Comparison of ENCODE assay signal across 16 cellular contexts in genomic region chr1:55632906-55633305, GRCh38.
DNase-seq lines count a peak whose midpoint lies in the region; ATAC-seq, FAIRE-seq and TF ChIP-seq lines count a peak whose summit lies in the region.
"Had no signal": no experiment of that assay in that cellular context is flagged by ENCODE, and none has a peak within 500 bp of the region (broad histone marks: within the 10 kb centered on the region; RNA-seq: fewer than 3 reads in every experiment).

No MANE protein-coding gene starts in this region.

- BruUV-seq in PC-9 (replicated peaks; lab: Mats Ljungman, UMichigan), result no TSS peak

- H3K79me2 ChIP-seq in GM23248 (ENCODE audit: insufficient read depth) (no peaks in the 10 kb centered on the region), PC-9 (ENCODE audit: low read depth) (no peaks in the 10 kb centered on the region), fibroblast of lung (ENCODE audit: control insufficient read depth, insufficient read depth, low read length) (no peaks in the 10 kb centered on the region), neural progenitor cell (ENCODE audit: low read depth) (no peaks in the 10 kb centered on the region)

- ATAC-seq in HG03469 (IDR thresholded peaks at IDR 0.05; ENCODE audit: unreplicated experiment) (no peak), pancreas (no peak), GM18520 (IDR thresholded peaks at IDR 0.05; ENCODE audit: unreplicated experiment) (no peak)

- in situ Hi-C loops in GM23248 (cut with MboI), result no loop called here

- H3K4me2 ChIP-seq in GM23248 (ENCODE audit: unreplicated experiment) (peak overlapping the region; percentile 10), PC-9 (peak overlapping the region; percentile 41), fibroblast of lung (ENCODE audit: extremely low read depth, insufficient read depth, low read length) (peak overlapping the region; percentile 4), neural progenitor cell (no peak overlapping the region)

- H3K4me3 ChIP-seq in GM23248 (no peak overlapping the region), PC-9 (no peak overlapping the region), fibroblast of lung (replicated peaks in 1 of 4; ENCODE audit: control extremely low read depth in 1 of 4, insufficient read depth in 1 of 4, low read depth in 3 of 4, low read length in 4 of 4) (no peak overlapping the region), neural progenitor cell (no peak overlapping the region), pancreas (no peak overlapping the region)
- H3K4me3 ChIP-seq: colonic mucosa, prostate gland, transverse colon had no signal

- H3K36me3 Mint-ChIP-seq in neural progenitor cell, result no peaks in the 10 kb centered on the region

- peaks cover 6% of the 10 kb centered on the region for H3K4me1 Mint-ChIP-seq in neural progenitor cell

- H3K4me1 ChIP-seq in GM23248 (ENCODE audit: insufficient read depth), result peaks cover 57% of the 10 kb centered on the region
- H3K4me1 ChIP-seq in PC-9 (replicated peaks; ENCODE audit: insufficient read depth), result peaks cover 27% of the 10 kb centered on the region
- peaks cover 19% of the 10 kb centered on the region for H3K4me1 ChIP-seq in fibroblast of lung (ENCODE audit: control insufficient read depth, extremely low read depth, insufficient read depth, low read length)
- H3K4me1 ChIP-seq in neural progenitor cell, result peaks cover 5% of the 10 kb centered on the region
- H3K4me1 ChIP-seq in pancreas, result no peaks in the 10 kb centered on the region
- H3K4me1 ChIP-seq: colonic mucosa, prostate gland had no signal

- FAIRE-seq in pancreas (lab: Jason Lieb, UNC), result no peak

- POLR2A ChIA-PET in PC-9 (lab: Charles Lee; ENCODE audit: unreplicated experiment), result no interaction called here

- H3K9ac ChIP-seq in GM23248 (0 out of 2 replicates have a peak overlapping the region, but pooled peaks have one; percentile 7), fibroblast of lung (ENCODE audit: insufficient read depth, low read length) (no peak overlapping the region), neural progenitor cell (no peak overlapping the region)

- H3K27me3 ChIP-seq in GM23248 (replicated peaks; ENCODE audit: insufficient read depth), result no peaks in the 10 kb centered on the region
- no peaks in the 10 kb centered on the region for H3K27me3 ChIP-seq in PC-9 (ENCODE audit: insufficient read depth, low read depth)
- no peaks in the 10 kb centered on the region for H3K27me3 ChIP-seq in fibroblast of lung (ENCODE audit: control insufficient read depth, insufficient read depth, low read length)
- no peaks in the 10 kb centered on the region for H3K27me3 ChIP-seq in neural progenitor cell
- H3K27me3 ChIP-seq in pancreas, result no peaks in the 10 kb centered on the region
- H3K27me3 ChIP-seq: colonic mucosa, transverse colon had no signal

- no peak for DNase-seq in GM23248
- DNase-seq in PC-9, result no peak
- DNase-seq in fibroblast of lung (ENCODE audit: low read depth in 2 of 2), result peak; percentile 22 to 68
- peak; percentile 18 for DNase-seq in neural progenitor cell (ENCODE audit: low spot score)
- no peak for DNase-seq in pancreas
- no peak for DNase-seq in CD1c-positive myeloid dendritic cell (ENCODE audit: extremely low spot score)
- DNase-seq: activated CD4-positive, alpha-beta T cell treated with anti-CD3 and anti-CD28 coated beads for 4 hours; colonic mucosa; DND-41; NCI-H1048; RPMI8226; T-helper 2 cell; transverse colon had no signal

- CTCF ChIA-PET in PC-9 (lab: Charles Lee), result no interaction called here

- H3K27ac ChIP-seq in GM23248 (peak overlapping the region; percentile 69), PC-9 (peak overlapping the region; percentile 45), fibroblast of lung (ENCODE audit: insufficient read depth, low read length) (peak overlapping the region; percentile 63), neural progenitor cell (no peak overlapping the region), pancreas (no peak overlapping the region)
- H3K27ac ChIP-seq: colonic mucosa, transverse colon had no signal

- H3K9me3 ChIP-seq in GM23248 (ENCODE audit: low read depth) (no peaks in the 10 kb centered on the region), PC-9 (ENCODE audit: insufficient read depth, low read depth) (peaks cover 18% of the 10 kb centered on the region), fibroblast of lung (ENCODE audit: control insufficient read depth, insufficient read depth, low read depth, low read length) (no peaks in the 10 kb centered on the region), neural progenitor cell (ENCODE audit: low read depth) (no peaks in the 10 kb centered on the region), pancreas (no peaks in the 10 kb centered on the region)
- H3K9me3 ChIP-seq: colonic mucosa, prostate gland, transverse colon had no signal

- intact Hi-C loops in PC-9 (cut with micrococcal nuclease; ENCODE audit: unreplicated experiment), result loop anchor here (1.0 to 2.0 kb wide), 3 partner anchors 61 to 204 kb away; no protein-coding TSS in a partner anchor
- intact Hi-C loops in pancreas (cut with DNase I), result no loop called here

- no peak for TF ChIP-seq CTCF in PC-9 (conservative IDR thresholded peaks at IDR 0.05)
- no peak for TF ChIP-seq CTCF in fibroblast of lung (conservative IDR thresholded peaks at IDR 0.05 in 1 of 2, IDR thresholded peaks at IDR 0.05 in 1 of 2; ENCODE audit: low read depth in 1 of 2, low read length in 2 of 2)
- no peak for TF ChIP-seq CTCF in neural progenitor cell (IDR thresholded peaks at IDR 0.05)
- TF ChIP-seq CTCF in pancreas (IDR thresholded peaks at IDR 0.05), result no peak

- H3K27ac Mint-ChIP-seq in neural progenitor cell, result no peak overlapping the region

- H3K9me2 ChIP-seq in GM23248 (ENCODE audit: insufficient read depth), result no peaks in the 10 kb centered on the region; the same call in 1 of the 2 replicates
- no peaks in the 10 kb centered on the region for H3K9me2 ChIP-seq in PC-9 (ENCODE audit: insufficient read depth)

- no peak overlapping the region; the same call in 1 of the 2 replicates for H2AFZ ChIP-seq in GM23248
- H2AFZ ChIP-seq in PC-9, result 0 out of 2 replicates have a peak overlapping the region, but pooled peaks have one; percentile 68
- H2AFZ ChIP-seq in fibroblast of lung (ENCODE audit: low read length), result no peak overlapping the region
- H2AFZ ChIP-seq in neural progenitor cell (replicated peaks), result peak overlapping the region; percentile 30

- peaks cover 2% of the 10 kb centered on the region for H3K9me3 Mint-ChIP-seq in neural progenitor cell

- H4K20me1 ChIP-seq in GM23248 (ENCODE audit: insufficient read depth), result no peaks in the 10 kb centered on the region
- H4K20me1 ChIP-seq in PC-9 (ENCODE audit: insufficient read depth), result no peaks in the 10 kb centered on the region
- no peaks in the 10 kb centered on the region for H4K20me1 ChIP-seq in fibroblast of lung (ENCODE audit: control insufficient read depth, extremely low read depth, insufficient read depth, low read length)
- H4K20me1 ChIP-seq in neural progenitor cell (ENCODE audit: low read depth), result no peaks in the 10 kb centered on the region

- 61 to 65% methylated on average over 2 of the region's 2 CpGs for WGBS in GM23248 (ENCODE audit: low coverage in 1 of 2, low lambda C conversion rate in 2 of 2, missing lambda C conversion rate in 2 of 2), 2 experiments
- 55 to 63% methylated on average over 2 of the region's 2 CpGs for WGBS in pancreas, 2 donors

- no peaks in the 10 kb centered on the region for H3K36me3 ChIP-seq in GM23248 (ENCODE audit: low read depth)
- no peaks in the 10 kb centered on the region for H3K36me3 ChIP-seq in PC-9 (ENCODE audit: low read depth)
- no peaks in the 10 kb centered on the region for H3K36me3 ChIP-seq in fibroblast of lung (ENCODE audit: control insufficient read depth, insufficient read depth, low read length)
- no peaks in the 10 kb centered on the region for H3K36me3 ChIP-seq in neural progenitor cell
- no peaks in the 10 kb centered on the region for H3K36me3 ChIP-seq in pancreas
- H3K36me3 ChIP-seq: colonic mucosa, prostate gland, transverse colon had no signal

- peaks cover 3% of the 10 kb centered on the region for H3K27me3 Mint-ChIP-seq in neural progenitor cell (ENCODE audit: insufficient read depth, low read depth)

- H3F3A ChIP-seq in GM23248 (ENCODE audit: insufficient read depth) (peaks cover 48% of the 10 kb centered on the region), PC-9 (ENCODE audit: insufficient read depth, low read depth) (peaks cover 16% of the 10 kb centered on the region), neural progenitor cell (ENCODE audit: low read depth) (no peaks in the 10 kb centered on the region)

- no peak overlapping the region for H3K4me3 Mint-ChIP-seq in neural progenitor cell

Comparison
In these comparisons a context has a peak if more than half of its experiments do, and no peak if none do; other contexts are left out.
1. DNase-seq: peak in fibroblast of lung (2 of 2) and neural progenitor cell (single experiment); none in GM23248 (single experiment), PC-9 (0 of 2), pancreas (0 of 6) and CD1c-positive myeloid dendritic cell (single experiment).
2. H2AFZ ChIP-seq: peak in PC-9 (single experiment) and neural progenitor cell (single experiment); none in GM23248 (single experiment) and fibroblast of lung (single experiment).
3. H3K27ac ChIP-seq: peak in GM23248 (single experiment), PC-9 (single experiment) and fibroblast of lung (single experiment); none in neural progenitor cell (single experiment) and pancreas (0 of 4).